In the genomic region with DNA sequence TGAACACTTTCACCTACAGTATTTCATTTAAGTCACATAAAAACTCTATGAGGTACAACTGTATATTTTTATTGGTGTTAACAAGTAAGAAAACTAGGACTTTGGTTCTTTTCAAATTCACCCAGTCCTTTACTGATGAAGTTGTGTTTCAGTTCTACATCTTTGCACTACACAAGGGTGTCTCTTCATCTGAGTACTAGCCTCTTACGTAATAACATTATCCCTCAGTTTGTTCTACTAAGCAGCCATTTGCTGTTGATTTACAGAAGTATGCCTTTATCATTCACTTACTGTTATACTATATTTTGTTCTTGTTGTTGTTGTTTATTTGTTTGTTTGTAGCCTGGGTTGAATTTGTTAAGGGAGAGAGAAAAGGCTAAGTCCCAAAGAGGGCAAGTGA, we compare ENCODE assay signal across 29 cellular contexts.
"Had no signal": no experiment of that assay in that cellular context is flagged by ENCODE, and none has a peak within 500 bp of the region (broad histone marks: within the 10 kb centered on the region; RNA-seq: fewer than 3 reads in every experiment).

No MANE protein-coding gene starts in this region.

- H3K4me1 ChIP-seq: colonic mucosa, esophagus squamous epithelium, lower lobe of right lung, neural progenitor cell, uterus had no signal

- H3K27me3 ChIP-seq: colonic mucosa, esophagus squamous epithelium, neural progenitor cell, uterus had no signal

- H3K9me3 ChIP-seq: colonic mucosa, esophagus squamous epithelium, lower lobe of right lung, uterus had no signal

- H3K27ac ChIP-seq: colonic mucosa, epithelial cell of prostate, esophagus squamous epithelium, lower lobe of right lung, neural progenitor cell, skin epidermis, uterus had no signal

- ATAC-seq: activated naive CD8-positive, alpha-beta T cell treated with anti-CD3 and anti-CD28 coated beads, Interleukin-2, amount 50 U/mL, for 24 hours; lower lobe of right lung; natural killer cell; sciatic nerve; stimulated activated effector memory CD8-positive, alpha-beta T cell treated with anti-CD3 and anti-CD28 coated beads, Interleukin-12 subunit alpha, Interleukin-12 subunit beta, amount 100 ng/mL, for 72 hours; stimulated activated naive CD8-positive, alpha-beta T cell treated with anti-CD3 and anti-CD28 coated beads, Interleukin-15, amount 100 ng/mL, for 72 hours; T-helper 17 cell; WTC11 had no signal

- DNase-seq: activated CD4-positive, alpha-beta memory T cell treated with anti-CD3 and anti-CD28 coated beads, Interleukin-2, amount 10 ng/mL, durations not matched to agents 7 days and 5 days; activated CD4-positive, alpha-beta T cell treated with anti-CD3 and anti-CD28 coated beads for 1 hour; activated CD4-positive, alpha-beta T cell treated with anti-CD3 and anti-CD28 coated beads, Interleukin-2, amount 10 ng/mL, durations not matched to agents 7 days and 5 days; activated CD8-positive, alpha-beta memory T cell treated with anti-CD3 and anti-CD28 coated beads, Interleukin-2, amount 50 U/mL, for 48 hours; activated gamma-delta T cell treated with Interleukin-2 at 50 U/mL for 16 hours; activated naive CD8-positive, alpha-beta T cell treated with anti-CD3 and anti-CD28 coated beads, Interleukin-2, amount 50 U/mL, for 24 hours; activated T-cell treated with anti-CD3 and anti-CD28 coated beads, Interleukin-2, amount 50 U/mL, for 24 hours; anterior cingulate cortex; colonic mucosa; effector CD8-positive, alpha-beta T cell; esophagus squamous epithelium; head of caudate nucleus; hypothalamus; immature natural killer cell; lower lobe of right lung; mesendoderm; natural killer cell; stimulated activated CD4-positive, alpha-beta T cell treated with anti-CD3 and anti-CD28 coated beads, Interleukin-4, amount 100 ng/mL, for 24 hours; stimulated activated naive CD8-positive, alpha-beta T cell treated with anti-CD3 and anti-CD28 coated beads, Interleukin-15, amount 100 ng/mL, for 72 hours; substantia nigra; T-helper 17 cell; T1000; uterus had no signal

- H3K36me3 ChIP-seq: colonic mucosa, esophagus squamous epithelium, lower lobe of right lung, neural progenitor cell, uterus had no signal

- H3K4me3 ChIP-seq: colonic mucosa, esophagus squamous epithelium, lower lobe of right lung, neural progenitor cell, skin epidermis, uterus had no signal
